In genomic region chr14:60977848-60978247, GRCh38 we compare ENCODE assay signal across 16 cellular contexts. TPM values are rescaled to one million over a fixed set of nuclear protein-coding genes. Genes with fewer than 3 reads are reported as not detected.
DNase-seq lines count a peak whose midpoint lies in the region; ATAC-seq, FAIRE-seq and TF ChIP-seq lines count a peak whose summit lies in the region.
"Had no signal": no experiment of that assay in that cellular context is flagged by ENCODE, and none has a peak within 500 bp of the region (broad histone marks: within the 10 kb centered on the region; RNA-seq: fewer than 3 reads in every experiment).

No MANE protein-coding gene starts in this region.

- no peaks in the 10 kb centered on the region for H3K9me3 Mint-ChIP-seq in activated CD8-positive, alpha-beta T cell treated with anti-CD3 and anti-CD28 coated beads for 36 hours
- H3K9me3 Mint-ChIP-seq: activated CD4-positive, alpha-beta T cell treated with anti-CD3 and anti-CD28 coated beads, Interleukin-2, amount 10 ng/mL, durations not matched to agents 24 days and 14 days had no signal

- ATAC-seq in PC-3 (no peak), GM19395 (IDR thresholded peaks at IDR 0.05; ENCODE audit: unreplicated experiment) (no peak)
- ATAC-seq in activated CD8-positive, alpha-beta T cell treated with anti-CD3 and anti-CD28 coated beads for 36 hours = no peak
- ATAC-seq: right cardiac atrium had no signal

- POLR2A ChIA-PET in PC-3 (lab: Charles Lee; ENCODE audit: unreplicated experiment) (interaction anchor here (0.7 kb wide), 1 partner anchor 33 kb away, joined by 3 read pairs; no protein-coding TSS in a partner anchor), endothelial cell of umbilical vein (lab: Charles Lee) (no interaction called here)
- POLR2A ChIA-PET in activated CD8-positive, alpha-beta T cell treated with anti-CD3 and anti-CD28 coated beads for 36 hours (lab: Charles Lee) = interaction anchor here (0.7 kb wide), 1 partner anchor 288 kb away, joined by 4 read pairs; no protein-coding TSS in a partner anchor

- H3K79me2 ChIP-seq in DOHH2 (ENCODE audit: control insufficient read depth, low read length) (peaks cover 45% of the 10 kb centered on the region), PC-3 (ENCODE audit: low read length) (peaks cover 59% of the 10 kb centered on the region), endothelial cell of umbilical vein (ENCODE audit: control insufficient read depth, insufficient read depth, low read length) (peaks cover 19% of the 10 kb centered on the region)

- CTCF ChIA-PET in PC-3 (lab: Charles Lee) = interaction anchor here (0.6 kb wide), 1 partner anchor 170 kb away, joined by 3 read pairs; no protein-coding TSS in a partner anchor
- CTCF ChIA-PET in endothelial cell of umbilical vein (lab: Charles Lee) = interaction anchor here (1.5 to 1.9 kb wide), 3 partner anchors 48 to 321 kb away, joined by 3 to 5 read pairs (median 4); no protein-coding TSS in a partner anchor
- CTCF ChIA-PET in activated CD8-positive, alpha-beta T cell treated with anti-CD3 and anti-CD28 coated beads for 36 hours (lab: Charles Lee) = interaction anchor here (2.1 kb wide), 1 partner anchor 10 kb away, joined by 6 read pairs; no protein-coding TSS in a partner anchor

- no TSS peak for BruUV-seq in PC-3 (replicated peaks; lab: Mats Ljungman, UMichigan)
- BruUV-seq in endothelial cell of umbilical vein (replicated peaks; lab: Mats Ljungman, UMichigan) = no TSS peak

- peak overlapping the region; percentile 15 for H3K4me2 ChIP-seq in DOHH2 (ENCODE audit: low read length)
- H3K4me2 ChIP-seq in PC-3 (ENCODE audit: low read length) = peak overlapping the region; percentile 84
- H3K4me2 ChIP-seq in endothelial cell of umbilical vein (ENCODE audit: insufficient read depth, low read length) = peak overlapping the region; percentile 81

- H3K9me3 ChIP-seq in BE2C = no peaks in the 10 kb centered on the region
- H3K9me3 ChIP-seq in DOHH2 (ENCODE audit: control insufficient read depth, insufficient read depth, low read length) = no peaks in the 10 kb centered on the region
- H3K9me3 ChIP-seq in PC-3 (ENCODE audit: low read length) = no peaks in the 10 kb centered on the region
- no peaks in the 10 kb centered on the region for H3K9me3 ChIP-seq in endothelial cell of umbilical vein (replicated peaks; ENCODE audit: control insufficient read depth, insufficient read depth, low read length)
- H3K9me3 ChIP-seq: transverse colon had no signal

- FAIRE-seq in endothelial cell of umbilical vein (lab: Jason Lieb, UNC) = no peak
- FAIRE-seq: GM12892 had no signal

- H3K27ac Mint-ChIP-seq in activated CD8-positive, alpha-beta T cell treated with anti-CD3 and anti-CD28 coated beads for 36 hours = no peak overlapping the region
- H3K27ac Mint-ChIP-seq: activated CD4-positive, alpha-beta T cell treated with anti-CD3 and anti-CD28 coated beads, Interleukin-2, amount 10 ng/mL, durations not matched to agents 24 days and 14 days had no signal

- H3K27me3 Mint-ChIP-seq in activated CD8-positive, alpha-beta T cell treated with anti-CD3 and anti-CD28 coated beads for 36 hours = no peaks in the 10 kb centered on the region
- H3K27me3 Mint-ChIP-seq: activated CD4-positive, alpha-beta T cell treated with anti-CD3 and anti-CD28 coated beads, Interleukin-2, amount 10 ng/mL, durations not matched to agents 24 days and 14 days had no signal

- H3K4me3 ChIP-seq in BE2C (ENCODE audit: low read depth, low read length) (peak overlapping the region; percentile 22), DOHH2 (ENCODE audit: low read length) (no peak overlapping the region), PC-3 (ENCODE audit: low read length) (peak overlapping the region; percentile 93), endothelial cell of umbilical vein (replicated peaks in 1 of 3; ENCODE audit: insufficient read depth in 1 of 3, low read depth in 1 of 3, low read length in 3 of 3) (peak overlapping the region in 1 of 3 experiments; percentile 37)
- H3K4me3 ChIP-seq: transverse colon had no signal

- no peak overlapping the region for H3K4me3 Mint-ChIP-seq in activated CD8-positive, alpha-beta T cell treated with anti-CD3 and anti-CD28 coated beads for 36 hours
- H3K4me3 Mint-ChIP-seq: activated CD4-positive, alpha-beta T cell treated with anti-CD3 and anti-CD28 coated beads, Interleukin-2, amount 10 ng/mL, durations not matched to agents 24 days and 14 days had no signal

- H3F3A ChIP-seq in DOHH2 (ENCODE audit: control insufficient read depth, insufficient read depth) (peaks cover 4% of the 10 kb centered on the region; the same call in 1 of the 2 replicates), PC-3 (ENCODE audit: low read length, unreplicated experiment) (no peaks in the 10 kb centered on the region)

- no peaks in the 10 kb centered on the region for H3K9me1 ChIP-seq in endothelial cell of umbilical vein (replicated peaks; ENCODE audit: control insufficient read depth, extremely low read depth, insufficient read depth, low read length)

- H3K9me2 ChIP-seq in DOHH2 (replicated peaks; ENCODE audit: control insufficient read depth, low read length) (no peaks in the 10 kb centered on the region), PC-3 (replicated peaks; ENCODE audit: low read length) (no peaks in the 10 kb centered on the region)

- H3K4me1 ChIP-seq in BE2C = peaks cover 4% of the 10 kb centered on the region; the same call in 1 of the 2 replicates
- peaks cover 33% of the 10 kb centered on the region for H3K4me1 ChIP-seq in DOHH2 (ENCODE audit: control insufficient read depth, low read length)
- peaks cover 44% of the 10 kb centered on the region for H3K4me1 ChIP-seq in PC-3 (ENCODE audit: insufficient read depth, low read length)
- peaks cover 44% of the 10 kb centered on the region for H3K4me1 ChIP-seq in endothelial cell of umbilical vein (ENCODE audit: control insufficient read depth, extremely low read depth, insufficient read depth, low read length)

- H3K36me3 ChIP-seq in BE2C = peaks cover 26% of the 10 kb centered on the region
- peaks cover 58% of the 10 kb centered on the region for H3K36me3 ChIP-seq in DOHH2 (ENCODE audit: control insufficient read depth, low read length)
- H3K36me3 ChIP-seq in PC-3 (ENCODE audit: low read depth, low read length) = peaks cover 25% of the 10 kb centered on the region
- H3K36me3 ChIP-seq in endothelial cell of umbilical vein (ENCODE audit: control insufficient read depth in 2 of 2, extremely low read depth in 1 of 2, insufficient read depth in 2 of 2, low read length in 2 of 2) = peaks cover 2 to 7% of the 10 kb centered on the region in 2 experiments
- H3K36me3 ChIP-seq: transverse colon had no signal

- H3K27ac ChIP-seq in DOHH2 (ENCODE audit: low read depth, low read length) (no peak overlapping the region), PC-3 (ENCODE audit: low read length) (no peak overlapping the region), endothelial cell of umbilical vein (ENCODE audit: insufficient read depth, low read depth, low read length) (no peak overlapping the region)
- H3K27ac ChIP-seq: transverse colon had no signal

- H4K20me1 ChIP-seq in DOHH2 (ENCODE audit: control insufficient read depth, insufficient read depth, low read depth, low read length) (no peaks in the 10 kb centered on the region), PC-3 (ENCODE audit: low read length) (no peaks in the 10 kb centered on the region), endothelial cell of umbilical vein (replicated peaks; ENCODE audit: control insufficient read depth, extremely low read depth, insufficient read depth, low read length) (no peaks in the 10 kb centered on the region)

- no peak for TF ChIP-seq CTCF in BE2C (IDR thresholded peaks at IDR 0.05; ENCODE audit: low read depth, low read length)
- TF ChIP-seq CTCF in DOHH2 (IDR thresholded peaks at IDR 0.05; ENCODE audit: low read depth, low read length, poor library complexity, severe bottlenecking) = no peak
- TF ChIP-seq CTCF in PC-3 (conservative IDR thresholded peaks at IDR 0.05; ENCODE audit: low read depth, low read length) = no peak
- TF ChIP-seq CTCF in endothelial cell of umbilical vein (IDR thresholded peaks at IDR 0.05; ENCODE audit: extremely low read depth in 1 of 2, insufficient read depth in 1 of 2, low read depth in 1 of 2, low read length in 2 of 2) = no peak
- TF ChIP-seq CTCF in activated CD8-positive, alpha-beta T cell treated with anti-CD3 and anti-CD28 coated beads for 36 hours (IDR thresholded peaks at IDR 0.05) = no peak

- H3K27me3 ChIP-seq in BE2C (no peaks in the 10 kb centered on the region), DOHH2 (ENCODE audit: control insufficient read depth, low read length) (no peaks in the 10 kb centered on the region), PC-3 (ENCODE audit: low read length) (no peaks in the 10 kb centered on the region), endothelial cell of umbilical vein (ENCODE audit: control insufficient read depth in 2 of 2, insufficient read depth in 2 of 2, low read length in 2 of 2) (no peaks in the 10 kb centered on the region)
- H3K27me3 ChIP-seq: transverse colon had no signal

- H2AFZ ChIP-seq in PC-3 (ENCODE audit: low read length) (no peak overlapping the region), endothelial cell of umbilical vein (ENCODE audit: low read depth, low read length) (no peak overlapping the region)

- DNase-seq in BE2C = peak; percentile 61
- DNase-seq in PC-3 = no peak
- DNase-seq in endothelial cell of umbilical vein (ENCODE audit: low read depth, low spot score) = peak; percentile 36
- DNase-seq in activated CD8-positive, alpha-beta T cell treated with anti-CD3 and anti-CD28 coated beads for 36 hours = no peak
- DNase-seq in T-helper 1 cell = no peak
- DNase-seq: activated CD4-positive, alpha-beta T cell treated with anti-CD3 and anti-CD28 coated beads, Interleukin-2, amount 10 ng/mL, durations not matched to agents 24 days and 14 days; aorta; C1 segment of cervical spinal cord; NCI-H510A; right cardiac atrium; stimulated activated CD4-positive, alpha-beta T cell treated with anti-CD3 and anti-CD28 coated beads, Interleukin-4, amount 100 ng/mL, for 1 hour; T1000; transverse colon had no signal

- TF ChIP-seq POLR2A in endothelial cell of umbilical vein (IDR thresholded peaks at IDR 0.05; ENCODE audit: low read depth, low read length) = no peak

- peaks cover 37% of the 10 kb centered on the region for H3K4me1 Mint-ChIP-seq in activated CD8-positive, alpha-beta T cell treated with anti-CD3 and anti-CD28 coated beads for 36 hours (ENCODE audit: low read depth)

- intact Hi-C loops in PC-3 (cut with micrococcal nuclease) (no loop called here), endothelial cell of umbilical vein (cut with micrococcal nuclease) (no loop called here)
- intact Hi-C loops in activated CD8-positive, alpha-beta T cell treated with anti-CD3 and anti-CD28 coated beads for 36 hours (cut with micrococcal nuclease) = no loop called here

- no peak overlapping the region for H3K9ac ChIP-seq in PC-3 (ENCODE audit: low read length)
- no peak overlapping the region for H3K9ac ChIP-seq in endothelial cell of umbilical vein (replicated peaks; ENCODE audit: extremely low read depth, insufficient read depth, low read length)

- H3K36me3 Mint-ChIP-seq in activated CD8-positive, alpha-beta T cell treated with anti-CD3 and anti-CD28 coated beads for 36 hours (ENCODE audit: low read depth) = peaks cover 42% of the 10 kb centered on the region

- dilution Hi-C loops in endothelial cell of umbilical vein (cut with MboI; ENCODE audit: extremely low pct_ligation_motif_present, low sequenced_read_pairs) = no loop called here

RNA-seq across cellular contexts. Expression of gene TRMT5, which starts 3.0 kb away (rescaled TPM):
- polyA plus RNA-seq in BE2C (2012; ENCODE audit: insufficient read depth, insufficient read length, low read depth) = 22.7 TPM
- total RNA-seq in PC-3 (2014; rRNA removed) (12.8 and 15.8 TPM in 2 replicates), endothelial cell of umbilical vein (12.6 and 13.5 TPM in 2 replicates)
- 1.8 and 2.4 TPM in 2 replicates for polyA plus RNA-seq in endothelial cell of umbilical vein
- 3.2 and 3.5 TPM in 2 replicates for polyA plus RNA-seq in endothelial cell of umbilical vein (2011; cell fraction: cytosol; rRNA removed)
- polyA plus RNA-seq in endothelial cell of umbilical vein (2011; cell fraction: nucleus; rRNA removed) = 2.4 and 3.8 TPM in 2 replicates
- 6.2 and 9.6 TPM in 2 replicates for polyA plus RNA-seq in endothelial cell of umbilical vein (2012)
- polyA minus RNA-seq in endothelial cell of umbilical vein = 4.4 and 5.9 TPM in 2 replicates
- 4.1 TPM for polyA minus RNA-seq in endothelial cell of umbilical vein (2011; cell fraction: cytosol; rRNA and poly(A)+ RNA removed)
- polyA minus RNA-seq in endothelial cell of umbilical vein (2011; cell fraction: nucleus; rRNA and poly(A)+ RNA removed) = 4.9 and 5.0 TPM in 2 replicates
- total RNA-seq in activated CD8-positive, alpha-beta T cell treated with anti-CD3 and anti-CD28 coated beads for 36 hours = 10 to 100 TPM; 16.0 to 16.4 TPM

RNA-seq across cellular contexts. Expression of gene SLC38A6, which starts 3.2 kb away (rescaled TPM):
- 2.4 TPM for polyA plus RNA-seq in BE2C (2012; ENCODE audit: insufficient read depth, insufficient read length, low read depth)
- total RNA-seq in PC-3 (2014; rRNA removed) (24.8 and 28.0 TPM in 2 replicates), endothelial cell of umbilical vein (21.6 and 24.6 TPM in 2 replicates)
- 14.0 and 17.3 TPM in 2 replicates for polyA plus RNA-seq in endothelial cell of umbilical vein
- 9.4 and 9.6 TPM in 2 replicates for polyA plus RNA-seq in endothelial cell of umbilical vein (2011; cell fraction: cytosol; rRNA removed)
- polyA plus RNA-seq in endothelial cell of umbilical vein (2011; cell fraction: nucleus; rRNA removed) = 25.4 and 30.0 TPM in 2 replicates
- 12.4 and 13.6 TPM in 2 replicates for polyA plus RNA-seq in endothelial cell of umbilical vein (2012)
- polyA minus RNA-seq in endothelial cell of umbilical vein = 34.2 and 53.5 TPM in 2 replicates
- polyA minus RNA-seq in endothelial cell of umbilical vein (2011; cell fraction: cytosol; rRNA and poly(A)+ RNA removed) = 4.0 TPM
- 52.1 and 78.5 TPM in 2 replicates for polyA minus RNA-seq in endothelial cell of umbilical vein (2011; cell fraction: nucleus; rRNA and poly(A)+ RNA removed)
- 1 to 10 TPM; 2.9 to 3.9 TPM for total RNA-seq in activated CD8-positive, alpha-beta T cell treated with anti-CD3 and anti-CD28 coated beads for 36 hours

Comparison
In these comparisons a context has a peak if more than half of its experiments do, and no peak if none do; other contexts are left out.
1. DNase-seq: peak in BE2C (single experiment) and endothelial cell of umbilical vein (single experiment); none in PC-3 (single experiment), activated CD8-positive, alpha-beta T cell treated with anti-CD3 and anti-CD28 coated beads for 36 hours (single experiment) and T-helper 1 cell (0 of 5).
2. H3K4me2 ChIP-seq: peak in every context shown above with its lines; median percentile 84 in PC-3; 81 in endothelial cell of umbilical vein; 15 in DOHH2.